In the genomic region with DNA sequence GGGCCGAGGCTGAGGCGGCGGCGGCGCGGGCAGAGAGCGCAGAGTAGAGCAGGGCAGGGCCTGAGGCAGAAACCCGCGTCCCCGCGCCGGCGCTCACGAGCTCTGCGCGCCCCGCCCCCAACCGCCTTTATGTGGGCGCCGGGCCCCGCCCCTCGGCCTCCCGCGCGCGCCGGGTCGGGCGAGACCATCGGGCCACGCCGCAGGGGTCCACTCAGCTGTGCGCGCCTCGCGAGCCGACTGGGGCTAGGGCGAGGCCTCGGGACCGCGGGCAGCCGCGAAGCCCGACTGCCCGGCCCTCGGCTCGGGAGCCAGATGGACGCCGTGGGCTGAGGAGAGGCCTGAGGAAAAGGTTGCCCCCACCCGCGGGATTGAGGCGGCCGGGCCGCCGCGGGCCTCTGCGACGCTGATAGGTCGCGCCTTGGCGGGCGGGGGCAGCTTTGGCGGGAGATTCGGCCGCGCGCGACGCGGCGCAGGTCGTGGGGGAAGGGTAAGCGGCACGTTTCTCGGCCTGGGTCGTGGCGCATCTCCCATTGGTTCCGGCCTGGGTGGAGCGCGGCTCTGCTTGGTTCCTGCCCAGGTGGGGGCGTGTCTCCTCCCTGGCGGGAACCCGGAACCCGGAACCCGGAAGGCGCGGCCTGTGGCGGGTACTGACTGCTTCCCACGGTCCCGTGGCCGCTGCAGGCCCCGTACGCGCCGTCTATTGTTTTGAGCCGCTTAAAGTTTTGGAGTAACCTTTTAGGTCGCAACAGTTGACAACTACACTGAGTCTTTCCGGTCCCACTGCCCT, we compare ENCODE assay signal across 1 cellular context.
TF ChIP-seq lines count a peak whose summit lies in the region.

A gene (minus strand): TSS at position 104 of the 787 bp plus-strand sequence. CDS start 131 bp downstream, outside the sequence.

TF ChIP-seq in K562, 482 proteins besides CTCF, POLR2A, EP300 and RAD21 (continued from another document):
- TF ChIP-seq JUND (IDR thresholded peaks at IDR 0.05; ENCODE audit: borderline replicate concordance, low read depth, low read length) (peak; percentile 91), JUND (tag; IDR thresholded peaks at IDR 0.05; ENCODE audit: borderline replicate concordance, low read depth, low read length) (peak; percentile 41; the same call in 1 of the 3 replicates), ZNF561 (CRISPR knock-in tag; conservative IDR thresholded peaks at IDR 0.05) (no peak), TAF9B (IDR thresholded peaks at IDR 0.05; ENCODE audit: partially characterized antibody) (peak; percentile 68), GABPB2 (CRISPR knock-in tag; conservative IDR thresholded peaks at IDR 0.05) (no peak), CTBP1 (IDR thresholded peaks at IDR 0.05; ENCODE audit: borderline replicate concordance) (peak; percentile 96)
- TF ChIP-seq, protein P1, sequence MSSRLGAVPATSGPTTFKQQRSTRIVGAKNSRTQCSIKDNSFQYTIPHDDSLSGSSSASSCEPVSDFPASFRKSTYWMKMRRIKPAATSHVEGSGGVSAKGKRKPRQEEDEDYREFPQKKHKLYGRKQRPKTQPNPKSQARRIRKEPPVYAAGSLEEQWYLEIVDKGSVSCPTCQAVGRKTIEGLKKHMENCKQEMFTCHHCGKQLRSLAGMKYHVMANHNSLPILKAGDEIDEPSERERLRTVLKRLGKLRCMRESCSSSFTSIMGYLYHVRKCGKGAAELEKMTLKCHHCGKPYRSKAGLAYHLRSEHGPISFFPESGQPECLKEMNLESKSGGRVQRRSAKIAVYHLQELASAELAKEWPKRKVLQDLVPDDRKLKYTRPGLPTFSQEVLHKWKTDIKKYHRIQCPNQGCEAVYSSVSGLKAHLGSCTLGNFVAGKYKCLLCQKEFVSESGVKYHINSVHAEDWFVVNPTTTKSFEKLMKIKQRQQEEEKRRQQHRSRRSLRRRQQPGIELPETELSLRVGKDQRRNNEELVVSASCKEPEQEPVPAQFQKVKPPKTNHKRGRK (tag; IDR thresholded peaks at IDR 0.05) = no peak
- TF ChIP-seq, protein P2, sequence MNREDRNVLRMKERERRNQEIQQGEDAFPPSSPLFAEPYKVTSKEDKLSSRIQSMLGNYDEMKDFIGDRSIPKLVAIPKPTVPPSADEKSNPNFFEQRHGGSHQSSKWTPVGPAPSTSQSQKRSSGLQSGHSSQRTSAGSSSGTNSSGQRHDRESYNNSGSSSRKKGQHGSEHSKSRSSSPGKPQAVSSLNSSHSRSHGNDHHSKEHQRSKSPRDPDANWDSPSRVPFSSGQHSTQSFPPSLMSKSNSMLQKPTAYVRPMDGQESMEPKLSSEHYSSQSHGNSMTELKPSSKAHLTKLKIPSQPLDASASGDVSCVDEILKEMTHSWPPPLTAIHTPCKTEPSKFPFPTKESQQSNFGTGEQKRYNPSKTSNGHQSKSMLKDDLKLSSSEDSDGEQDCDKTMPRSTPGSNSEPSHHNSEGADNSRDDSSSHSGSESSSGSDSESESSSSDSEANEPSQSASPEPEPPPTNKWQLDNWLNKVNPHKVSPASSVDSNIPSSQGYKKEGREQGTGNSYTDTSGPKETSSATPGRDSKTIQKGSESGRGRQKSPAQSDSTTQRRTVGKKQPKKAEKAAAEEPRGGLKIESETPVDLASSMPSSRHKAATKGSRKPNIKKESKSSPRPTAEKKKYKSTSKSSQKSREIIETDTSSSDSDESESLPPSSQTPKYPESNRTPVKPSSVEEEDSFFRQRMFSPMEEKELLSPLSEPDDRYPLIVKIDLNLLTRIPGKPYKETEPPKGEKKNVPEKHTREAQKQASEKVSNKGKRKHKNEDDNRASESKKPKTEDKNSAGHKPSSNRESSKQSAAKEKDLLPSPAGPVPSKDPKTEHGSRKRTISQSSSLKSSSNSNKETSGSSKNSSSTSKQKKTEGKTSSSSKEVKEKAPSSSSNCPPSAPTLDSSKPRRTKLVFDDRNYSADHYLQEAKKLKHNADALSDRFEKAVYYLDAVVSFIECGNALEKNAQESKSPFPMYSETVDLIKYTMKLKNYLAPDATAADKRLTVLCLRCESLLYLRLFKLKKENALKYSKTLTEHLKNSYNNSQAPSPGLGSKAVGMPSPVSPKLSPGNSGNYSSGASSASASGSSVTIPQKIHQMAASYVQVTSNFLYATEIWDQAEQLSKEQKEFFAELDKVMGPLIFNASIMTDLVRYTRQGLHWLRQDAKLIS (CRISPR knock-in tag; IDR thresholded peaks at IDR 0.05) = peak; percentile 90
- TF ChIP-seq, protein P3, sequence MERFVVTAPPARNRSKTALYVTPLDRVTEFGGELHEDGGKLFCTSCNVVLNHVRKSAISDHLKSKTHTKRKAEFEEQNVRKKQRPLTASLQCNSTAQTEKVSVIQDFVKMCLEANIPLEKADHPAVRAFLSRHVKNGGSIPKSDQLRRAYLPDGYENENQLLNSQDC (CRISPR knock-in tag; IDR thresholded peaks at IDR 0.05) = no peak
- TF ChIP-seq, protein P4, sequence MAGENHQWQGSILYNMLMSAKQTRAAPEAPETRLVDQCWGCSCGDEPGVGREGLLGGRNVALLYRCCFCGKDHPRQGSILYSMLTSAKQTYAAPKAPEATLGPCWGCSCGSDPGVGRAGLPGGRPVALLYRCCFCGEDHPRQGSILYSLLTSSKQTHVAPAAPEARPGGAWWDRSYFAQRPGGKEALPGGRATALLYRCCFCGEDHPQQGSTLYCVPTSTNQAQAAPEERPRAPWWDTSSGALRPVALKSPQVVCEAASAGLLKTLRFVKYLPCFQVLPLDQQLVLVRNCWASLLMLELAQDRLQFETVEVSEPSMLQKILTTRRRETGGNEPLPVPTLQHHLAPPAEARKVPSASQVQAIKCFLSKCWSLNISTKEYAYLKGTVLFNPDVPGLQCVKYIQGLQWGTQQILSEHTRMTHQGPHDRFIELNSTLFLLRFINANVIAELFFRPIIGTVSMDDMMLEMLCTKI (IDR thresholded peaks at IDR 0.05; ENCODE audit: partially characterized antibody) = no peak
